ENCODE assay signal across 22 cellular contexts in genomic region chrX:23525531-23525930, GRCh38.
"Had no signal": no experiment of that assay in that cellular context is flagged by ENCODE, and none has a peak within 500 bp of the region (broad histone marks: within the 10 kb centered on the region; RNA-seq: fewer than 3 reads in every experiment).

No MANE protein-coding gene starts in this region.

- DNase-seq: activated CD4-positive, alpha-beta T cell treated with anti-CD3 and anti-CD28 coated beads for 1 hour; activated CD8-positive, alpha-beta memory T cell treated with anti-CD3 and anti-CD28 coated beads for 24 hours; activated CD8-positive, alpha-beta memory T cell treated with anti-CD3 and anti-CD28 coated beads, Interleukin-2, amount 50 U/mL, for 4 hours; activated T-cell treated with anti-CD3 and anti-CD28 coated beads, Interleukin-2, amount 50 U/mL, for 24 hours; aorta; cerebellar nuclear complex; endodermal cell; erythroblast; foreskin melanocyte; immature natural killer cell; kidney glomerular epithelial cell; right cardiac atrium; stimulated activated CD4-positive, alpha-beta T cell treated with anti-CD3 and anti-CD28 coated beads, Interleukin-12 subunit alpha, Interleukin-12 subunit beta, amount 100 ng/mL, for 4 hours; stimulated activated CD4-positive, alpha-beta T cell treated with anti-CD3 and anti-CD28 coated beads, Interleukin-4, amount 100 ng/mL, for 4 hours; stimulated activated naive CD8-positive, alpha-beta T cell treated with anti-CD3 and anti-CD28 coated beads, Interleukin-15, Interleukin-2, amounts not matched to agents 100 U/mL and 50 U/mL, for 24 hours; T-cell had no signal

- H3K27ac ChIP-seq: coronary artery, prostate gland, vagina had no signal

- H3K4me1 ChIP-seq: prostate gland, vagina had no signal

- H3K4me3 ChIP-seq: coronary artery, prostate gland, vagina had no signal

- H3K36me3 ChIP-seq: prostate gland, vagina had no signal

- ATAC-seq: activated naive CD4-positive, alpha-beta T cell treated with anti-CD3 and anti-CD28 coated beads, Interleukin-2, amount 50 U/mL, for 72 hours; activated T-helper 17 cell treated with anti-CD3 and anti-CD28 coated beads, Interleukin-2, amount 50 U/mL, for 72 hours; natural killer cell treated with Interleukin-12 subunit alpha and Interleukin-12 subunit beta and Interleukin-15 and Interleukin-18, amount 100 ng/mL, for 72 hours; right cardiac atrium; stimulated activated naive CD8-positive, alpha-beta T cell treated with anti-CD3 and anti-CD28 coated beads, Interleukin-15, Interleukin-2, amounts not matched to agents 100 U/mL and 50 U/mL, for 24 hours; T-cell had no signal

- H3K9me3 ChIP-seq: prostate gland, vagina had no signal

- H3K27me3 ChIP-seq: vagina had no signal
